17 cellular contexts compared by ENCODE assay signal in genomic region chr4:48124870-48125269, GRCh38. TPM values are rescaled to one million over a fixed set of nuclear protein-coding genes. Genes with fewer than 3 reads are reported as not detected.
DNase-seq lines count a peak whose midpoint lies in the region; ATAC-seq, FAIRE-seq and TF ChIP-seq lines count a peak whose summit lies in the region.
"Had no signal": no experiment of that assay in that cellular context is flagged by ENCODE, and none has a peak within 500 bp of the region (broad histone marks: within the 10 kb centered on the region; RNA-seq: fewer than 3 reads in every experiment).

No MANE protein-coding gene starts in this region.

- peaks cover 4 to 23% of the 10 kb centered on the region in 2 donors for H3K36me3 Mint-ChIP-seq in activated naive CD4-positive, alpha-beta T cell treated with anti-CD3 and anti-CD28 coated beads, Interleukin-2, amount 50 U/mL, for 72 hours
- peaks cover 49% of the 10 kb centered on the region for H3K36me3 Mint-ChIP-seq in activated naive CD4-positive, alpha-beta T cell treated with anti-CD3 and anti-CD28 coated beads, Interleukin-2, amount 10 ng/mL, durations not matched to agents 7 days and 5 days
- no peaks in the 10 kb centered on the region for H3K36me3 Mint-ChIP-seq in natural killer cell

- TF ChIP-seq POLR2A in GM12892 (IDR thresholded peaks at IDR 0.05; ENCODE audit: low read depth, low read length), result no peak

- no peak overlapping the region for H3K4me3 Mint-ChIP-seq in activated naive CD4-positive, alpha-beta T cell treated with anti-CD3 and anti-CD28 coated beads, Interleukin-2, amount 10 ng/mL, durations not matched to agents 7 days and 5 days
- peak overlapping the region; percentile 81 for H3K4me3 Mint-ChIP-seq in natural killer cell

- no peak for DNase-seq in activated CD4-positive, CD25-positive, alpha-beta regulatory T cell treated with anti-CD3 and anti-CD28 coated beads, Interleukin-2, amount 50 U/mL, for 72 hours
- no peak for DNase-seq in activated naive CD4-positive, alpha-beta T cell treated with anti-CD3 and anti-CD28 coated beads, Interleukin-2, amount 50 U/mL, for 72 hours (ENCODE audit: low spot score in 2 of 2)
- DNase-seq in activated naive CD4-positive, alpha-beta T cell treated with anti-CD3 and anti-CD28 coated beads, Interleukin-2, amount 10 ng/mL, durations not matched to agents 7 days and 5 days, result no peak
- no peak for DNase-seq in natural killer cell
- no peak for DNase-seq in GM12892 (ENCODE audit: insufficient read length)
- no peak for DNase-seq in HTR-8/SVneo (ENCODE audit: insufficient read length, low spot score)
- DNase-seq: COR-L47, DMS153, H7, Karpas-422, NCI-H187 treated with DMSO at 0.1 percent for 48 hours, NCI-H446, NCI-H774, PC-9 had no signal

- peak; percentile 41 to 43 for ATAC-seq in activated CD4-positive, CD25-positive, alpha-beta regulatory T cell treated with anti-CD3 and anti-CD28 coated beads, Interleukin-2, amount 50 U/mL, for 24 hours
- ATAC-seq in activated naive CD4-positive, alpha-beta T cell treated with anti-CD3 and anti-CD28 coated beads, Interleukin-2, amount 50 U/mL, for 72 hours, result peak; percentile 37 to 43
- ATAC-seq in natural killer cell (no peak), HG02884 (IDR thresholded peaks at IDR 0.05; ENCODE audit: unreplicated experiment) (no peak)

- no peak for FAIRE-seq in GM12892 (lab: Jason Lieb, UNC)
- no peak for FAIRE-seq in HTR-8/SVneo (lab: Jason Lieb, UNC)
- FAIRE-seq: GM18507 had no signal

- CTCF ChIA-PET in activated naive CD4-positive, alpha-beta T cell treated with anti-CD3 and anti-CD28 coated beads, Interleukin-2, amount 10 ng/mL, durations not matched to agents 7 days and 5 days (lab: Charles Lee), result interaction anchor here (0.9 to 8.9 kb wide), 4 partner anchors 13 to 91 kb away, joined by 3 to 143 read pairs (median 4); no protein-coding TSS in a partner anchor

- H3K27ac Mint-ChIP-seq in activated naive CD4-positive, alpha-beta T cell treated with anti-CD3 and anti-CD28 coated beads, Interleukin-2, amount 50 U/mL, for 72 hours, result peak overlapping the region in 1 of 2 donors; percentile 94
- H3K27ac Mint-ChIP-seq in activated naive CD4-positive, alpha-beta T cell treated with anti-CD3 and anti-CD28 coated beads, Interleukin-2, amount 10 ng/mL, durations not matched to agents 7 days and 5 days, result no peak overlapping the region
- peak overlapping the region in 1 of 2 donors; percentile 91 for H3K27ac Mint-ChIP-seq in natural killer cell

- intact Hi-C loops in natural killer cell (cut with micrococcal nuclease), result loop anchor here (5.0 to 10.0 kb wide), 2 partner anchors 150 to 217 kb away; partner anchors contain the start of gene SLAIN2

- no peaks in the 10 kb centered on the region for H3K9me3 Mint-ChIP-seq in activated naive CD4-positive, alpha-beta T cell treated with anti-CD3 and anti-CD28 coated beads, Interleukin-2, amount 50 U/mL, for 72 hours
- no peaks in the 10 kb centered on the region for H3K9me3 Mint-ChIP-seq in activated naive CD4-positive, alpha-beta T cell treated with anti-CD3 and anti-CD28 coated beads, Interleukin-2, amount 10 ng/mL, durations not matched to agents 7 days and 5 days
- H3K9me3 Mint-ChIP-seq in natural killer cell, result no peaks in the 10 kb centered on the region

- no peak for TF ChIP-seq CTCF in natural killer cell (IDR thresholded peaks at IDR 0.05)

- peaks cover 66% of the 10 kb centered on the region for H3K4me1 Mint-ChIP-seq in activated naive CD4-positive, alpha-beta T cell treated with anti-CD3 and anti-CD28 coated beads, Interleukin-2, amount 10 ng/mL, durations not matched to agents 7 days and 5 days
- H3K4me1 Mint-ChIP-seq in natural killer cell, result peaks cover 64 to 66% of the 10 kb centered on the region in 2 donors

- H3K27me3 Mint-ChIP-seq in activated naive CD4-positive, alpha-beta T cell treated with anti-CD3 and anti-CD28 coated beads, Interleukin-2, amount 10 ng/mL, durations not matched to agents 7 days and 5 days, result no peaks in the 10 kb centered on the region
- H3K27me3 Mint-ChIP-seq in natural killer cell (ENCODE audit: low read depth in 2 of 2), result no peaks in the 10 kb centered on the region

RNA-seq across cellular contexts. Expression of gene TXK, which starts 9.2 kb away (rescaled TPM):
- total RNA-seq in activated naive CD4-positive, alpha-beta T cell treated with anti-CD3 and anti-CD28 coated beads, Interleukin-2, amount 50 U/mL, for 72 hours, result 10 to 100 TPM; 16.4 to 48.2 TPM
- total RNA-seq in natural killer cell, result 100 to 1,000 TPM; 197 to 338 (median 225) TPM
- 1.1 TPM for polyA plus RNA-seq in GM12892 (2012; ENCODE audit: missing spikeins)
- total RNA-seq: H7 had no signal

Comparison
In these comparisons a context has a peak if more than half of its experiments do, and no peak if none do; other contexts are left out.
1. ATAC-seq: peak in activated CD4-positive, CD25-positive, alpha-beta regulatory T cell treated with anti-CD3 and anti-CD28 coated beads, Interleukin-2, amount 50 U/mL, for 24 hours (2 of 2) and activated naive CD4-positive, alpha-beta T cell treated with anti-CD3 and anti-CD28 coated beads, Interleukin-2, amount 50 U/mL, for 72 hours (2 of 2); none in natural killer cell (0 of 3) and HG02884 (single experiment).
2. RNA of gene TXK, which starts 9.2 kb away (total RNA-seq): 197 to 338 TPM in natural killer cell; 16.4 to 48.2 TPM in activated naive CD4-positive, alpha-beta T cell treated with anti-CD3 and anti-CD28 coated beads, Interleukin-2, amount 50 U/mL, for 72 hours; every median in the first group is over 4 times any median in the second.